ENCODE assay signal across 10 cellular contexts in the genomic region with DNA sequence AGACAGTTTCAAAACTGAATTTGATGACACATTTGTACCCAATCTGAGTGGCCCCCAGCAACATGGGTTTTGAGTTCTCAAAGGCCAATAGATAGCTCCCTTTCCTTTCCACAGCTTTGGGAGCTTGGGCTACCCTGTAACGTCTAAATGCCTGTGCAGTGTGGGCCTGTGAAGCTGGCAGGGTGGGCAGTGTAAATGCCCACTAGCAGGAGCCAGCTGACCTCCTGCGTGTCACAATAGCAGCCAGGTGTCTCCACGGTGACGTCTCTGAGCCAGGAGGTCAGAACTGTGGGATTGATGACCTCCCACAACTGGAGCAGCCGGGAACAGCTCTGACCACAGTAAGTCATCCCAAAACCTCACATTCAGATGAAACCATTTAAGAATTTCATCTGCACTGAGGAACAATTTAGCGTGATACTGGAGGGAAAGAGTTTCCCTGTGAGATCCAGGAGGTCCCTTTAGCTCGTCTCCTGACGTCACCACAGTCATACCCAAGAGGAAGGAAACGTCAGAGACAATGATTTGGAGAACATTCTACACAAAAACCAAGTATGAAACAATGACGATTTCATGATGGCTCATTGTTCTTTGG. TPM values are rescaled to one million over a fixed set of nuclear protein-coding genes. Genes with fewer than 3 reads are reported as not detected.
DNase-seq lines count a peak whose midpoint lies in the region; ATAC-seq, FAIRE-seq and TF ChIP-seq lines count a peak whose summit lies in the region.
"Had no signal": no experiment of that assay in that cellular context is flagged by ENCODE, and none has a peak within 500 bp of the region (broad histone marks: within the 10 kb centered on the region; RNA-seq: fewer than 3 reads in every experiment).

A gene (plus strand): TSS at position 300 of the 595 bp plus-strand sequence. CDS start 23,022 bp downstream, outside the sequence.

- intact Hi-C loops in activated naive CD4-positive, alpha-beta T cell treated with anti-CD3 and anti-CD28 coated beads for 36 hours (cut with micrococcal nuclease): no loop called here
- intact Hi-C loops in mucosa of descending colon (cut with DNase I, micrococcal nuclease): no loop called here
- intact Hi-C loops in vagina (cut with DNase I): no loop called here

- H3K36me3 Mint-ChIP-seq in activated naive CD4-positive, alpha-beta T cell treated with anti-CD3 and anti-CD28 coated beads for 36 hours (ENCODE audit: low read depth): no peaks in the 10 kb centered on the region
- H3K36me3 Mint-ChIP-seq in activated naive CD4-positive, alpha-beta T cell treated with anti-CD3 and anti-CD28 coated beads, Interleukin-2, amount 10 ng/mL, durations not matched to agents 7 days and 5 days: no peaks in the 10 kb centered on the region

- no peak for FAIRE-seq in GM12891 (lab: Jason Lieb, UNC)

- H3K27me3 Mint-ChIP-seq in activated naive CD4-positive, alpha-beta T cell treated with anti-CD3 and anti-CD28 coated beads for 36 hours (ENCODE audit: low read depth): peaks cover 4% of the 10 kb centered on the region
- H3K27me3 Mint-ChIP-seq in activated naive CD4-positive, alpha-beta T cell treated with anti-CD3 and anti-CD28 coated beads, Interleukin-2, amount 10 ng/mL, durations not matched to agents 7 days and 5 days: peaks cover 8% of the 10 kb centered on the region

- no peak within 1 kb of the TSS for H3K4me3 Mint-ChIP-seq in activated naive CD4-positive, alpha-beta T cell treated with anti-CD3 and anti-CD28 coated beads for 36 hours
- no peak within 1 kb of the TSS for H3K4me3 Mint-ChIP-seq in activated naive CD4-positive, alpha-beta T cell treated with anti-CD3 and anti-CD28 coated beads, Interleukin-2, amount 10 ng/mL, durations not matched to agents 7 days and 5 days

- in situ Hi-C loops in endometrial microvascular endothelial cells (cut with HindIII; ENCODE audit: inconsistent ontology term, low pct_unique_long_range_greater_than_20kb, low sequenced_read_pairs): no loop called here

- H3K4me1 Mint-ChIP-seq in activated naive CD4-positive, alpha-beta T cell treated with anti-CD3 and anti-CD28 coated beads for 36 hours (ENCODE audit: low read depth): no peaks in the 10 kb centered on the region
- H3K4me1 Mint-ChIP-seq in activated naive CD4-positive, alpha-beta T cell treated with anti-CD3 and anti-CD28 coated beads, Interleukin-2, amount 10 ng/mL, durations not matched to agents 7 days and 5 days: no peaks in the 10 kb centered on the region

- TF ChIP-seq CTCF in mucosa of descending colon (IDR thresholded peaks at IDR 0.05) (no peak), vagina (IDR thresholded peaks at IDR 0.05) (no peak)

- H3K4me1 ChIP-seq in mucosa of descending colon (ENCODE audit: low read depth) (no peaks in the 10 kb centered on the region), vagina (no peaks in the 10 kb centered on the region)

- no peak within 1 kb of the TSS for H3K4me3 ChIP-seq in mucosa of descending colon
- no peak within 1 kb of the TSS for H3K4me3 ChIP-seq in vagina

- no peak for TF ChIP-seq POLR2A in vagina (IDR thresholded peaks at IDR 0.05)
- no peak for TF ChIP-seq POLR2A in GM12891 (IDR thresholded peaks at IDR 0.05; ENCODE audit: low read depth, low read length)

- H3K9me3 ChIP-seq in mucosa of descending colon (no peaks in the 10 kb centered on the region), vagina (no peaks in the 10 kb centered on the region)

- peaks cover 2% of the 10 kb centered on the region for H3K9me3 Mint-ChIP-seq in activated naive CD4-positive, alpha-beta T cell treated with anti-CD3 and anti-CD28 coated beads for 36 hours
- H3K9me3 Mint-ChIP-seq in activated naive CD4-positive, alpha-beta T cell treated with anti-CD3 and anti-CD28 coated beads, Interleukin-2, amount 10 ng/mL, durations not matched to agents 7 days and 5 days: no peaks in the 10 kb centered on the region

- no peak within 1 kb of the TSS for H3K27ac ChIP-seq in vagina
- H3K27ac ChIP-seq: C4-2B had no signal

- CTCF ChIA-PET in activated naive CD4-positive, alpha-beta T cell treated with anti-CD3 and anti-CD28 coated beads for 36 hours (lab: Charles Lee): no interaction called here
- CTCF ChIA-PET in activated naive CD4-positive, alpha-beta T cell treated with anti-CD3 and anti-CD28 coated beads, Interleukin-2, amount 10 ng/mL, durations not matched to agents 7 days and 5 days (lab: Charles Lee): no interaction called here
- CTCF ChIA-PET in HEK293T (lab: Yijun Ruan, JAX): no interaction called here

- no peak for ATAC-seq in mucosa of descending colon

- H3K36me3 ChIP-seq in mucosa of descending colon (ENCODE audit: low read depth) (no peaks in the 10 kb centered on the region), vagina (no peaks in the 10 kb centered on the region)

- no peak within 1 kb of the TSS for H3K27ac Mint-ChIP-seq in activated naive CD4-positive, alpha-beta T cell treated with anti-CD3 and anti-CD28 coated beads for 36 hours
- H3K27ac Mint-ChIP-seq in activated naive CD4-positive, alpha-beta T cell treated with anti-CD3 and anti-CD28 coated beads, Interleukin-2, amount 10 ng/mL, durations not matched to agents 7 days and 5 days: no peak within 1 kb of the TSS

- DNase-seq in activated naive CD4-positive, alpha-beta T cell treated with anti-CD3 and anti-CD28 coated beads for 36 hours: no peak
- DNase-seq in activated naive CD4-positive, alpha-beta T cell treated with anti-CD3 and anti-CD28 coated beads, Interleukin-2, amount 10 ng/mL, durations not matched to agents 7 days and 5 days: no peak
- no peak for DNase-seq in mucosa of descending colon
- no peak for DNase-seq in vagina (ENCODE audit: extremely low spot score in 2 of 2)
- no peak for DNase-seq in GM12891 (ENCODE audit: insufficient read length, low spot score)
- DNase-seq in HEK293T (ENCODE audit: extremely low spot score): no peak
- DNase-seq in cerebellar cortex (ENCODE audit: low spot score): no peak
- DNase-seq: NCI-H2171 had no signal

- POLR2A ChIA-PET in HEK293T (lab: Yijun Ruan, JAX): interaction anchor here (1.1 kb wide), 1 partner anchor 19 kb away, joined by 3 read pairs; no protein-coding TSS in a partner anchor

- H3K27me3 ChIP-seq in vagina: no peaks in the 10 kb centered on the region

TF ChIP-seq in GM12891, 5 proteins besides CTCF, POLR2A, EP300 and RAD21:
- TF ChIP-seq POLR2AphosphoS5 (IDR thresholded peaks at IDR 0.05; ENCODE audit: low read depth, low read length) (no peak), PAX5 (IDR thresholded peaks at IDR 0.05; ENCODE audit: insufficient read depth, low read length, severe bottlenecking) (no peak), TAF1 (IDR thresholded peaks at IDR 0.05; ENCODE audit: low read depth, low read length) (no peak), SPI1 (IDR thresholded peaks at IDR 0.05; ENCODE audit: low read depth, low read length) (no peak), POU2F2 (IDR thresholded peaks at IDR 0.05; ENCODE audit: low read depth, low read length) (no peak)

TF ChIP-seq in HEK293T, 16 proteins besides CTCF, POLR2A, EP300 and RAD21:
- TF ChIP-seq TARDBP (IDR thresholded peaks at IDR 0.05) (no peak), LEF1 (IDR thresholded peaks at IDR 0.05; ENCODE audit: borderline replicate concordance) (no peak), FOXM1 (IDR thresholded peaks at IDR 0.05; ENCODE audit: borderline replicate concordance) (no peak), SP1 (IDR thresholded peaks at IDR 0.05) (no peak), NFRKB (IDR thresholded peaks at IDR 0.05) (no peak), ELF4 (IDR thresholded peaks at IDR 0.05) (no peak), FOXK2 (IDR thresholded peaks at IDR 0.05) (no peak), FOXA1 (IDR thresholded peaks at IDR 0.05) (no peak), SUZ12 (IDR thresholded peaks at IDR 0.05) (no peak), HDGF (IDR thresholded peaks at IDR 0.05; ENCODE audit: borderline replicate concordance) (no peak), BHLHE40 (IDR thresholded peaks at IDR 0.05; ENCODE audit: borderline replicate concordance) (no peak), L3MBTL2 (conservative IDR thresholded peaks at IDR 0.05) (no peak), ZNF384 (IDR thresholded peaks at IDR 0.05) (no peak), ARNT (IDR thresholded peaks at IDR 0.05) (no peak), CTBP1 (IDR thresholded peaks at IDR 0.05; ENCODE audit: borderline replicate concordance) (no peak)
- TF ChIP-seq, protein P1, sequence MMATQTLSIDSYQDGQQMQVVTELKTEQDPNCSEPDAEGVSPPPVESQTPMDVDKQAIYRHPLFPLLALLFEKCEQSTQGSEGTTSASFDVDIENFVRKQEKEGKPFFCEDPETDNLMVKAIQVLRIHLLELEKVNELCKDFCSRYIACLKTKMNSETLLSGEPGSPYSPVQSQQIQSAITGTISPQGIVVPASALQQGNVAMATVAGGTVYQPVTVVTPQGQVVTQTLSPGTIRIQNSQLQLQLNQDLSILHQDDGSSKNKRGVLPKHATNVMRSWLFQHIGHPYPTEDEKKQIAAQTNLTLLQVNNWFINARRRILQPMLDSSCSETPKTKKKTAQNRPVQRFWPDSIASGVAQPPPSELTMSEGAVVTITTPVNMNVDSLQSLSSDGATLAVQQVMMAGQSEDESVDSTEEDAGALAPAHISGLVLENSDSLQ (IDR thresholded peaks at IDR 0.05): no peak

RNA-seq across cellular contexts. Expression of the gene that starts here (rescaled TPM):
- total RNA-seq in activated naive CD4-positive, alpha-beta T cell treated with anti-CD3 and anti-CD28 coated beads for 36 hours: 100 to 1,000 TPM; 254 to 257 TPM
- total RNA-seq in endometrial microvascular endothelial cells (ENCODE audit: inconsistent ontology term): 173 TPM
- 100 to 1,000 TPM in 1 of 3 donors, 10 to 100 TPM in 2; 66.6 to 112 (median 68.3) TPM for total RNA-seq in mucosa of descending colon
- 79.1 TPM for total RNA-seq in vagina
- polyA plus RNA-seq in GM12891 (2012; ENCODE audit: low read depth, missing spikeins): 87.7 TPM
